In genomic region chr4:5034206-5034605, GRCh38 we compare ENCODE assay signal across 26 cellular contexts. TPM values are rescaled to one million over a fixed set of nuclear protein-coding genes. Genes with fewer than 3 reads are reported as not detected.
A peak's percentile ranks its signal among the peaks of the same experiment; 100 is the strongest.
DNase-seq lines count a peak whose midpoint lies in the region; ATAC-seq, FAIRE-seq and TF ChIP-seq lines count a peak whose summit lies in the region.
"Had no signal": no experiment of that assay in that cellular context is flagged by ENCODE, and none has a peak within 500 bp of the region (broad histone marks: within the 10 kb centered on the region; RNA-seq: fewer than 3 reads in every experiment).

No MANE protein-coding gene starts in this region.

- H3K27me3 Mint-ChIP-seq in osteocyte (ENCODE audit: unreplicated experiment) = no peaks in the 10 kb centered on the region

- H3K36me3 ChIP-seq in left ventricle myocardium inferior = no peaks in the 10 kb centered on the region
- H3K36me3 ChIP-seq in heart right ventricle = no peaks in the 10 kb centered on the region
- H3K36me3 ChIP-seq in endothelial cell of umbilical vein (ENCODE audit: control insufficient read depth in 2 of 2, extremely low read depth in 1 of 2, insufficient read depth in 2 of 2, low read length in 2 of 2) = no peaks in the 10 kb centered on the region
- H3K36me3 ChIP-seq: spleen, thyroid gland had no signal

- 66 to 71% methylated on average over 8 of the region's 8 CpGs for WGBS in heart right ventricle, 2 donors

- H3K9ac ChIP-seq in endothelial cell of umbilical vein (replicated peaks; ENCODE audit: extremely low read depth, insufficient read depth, low read length) = no peak overlapping the region

- H3K4me3 ChIP-seq in left ventricle myocardium inferior (no peak overlapping the region), heart right ventricle (no peak overlapping the region), endothelial cell of umbilical vein (replicated peaks in 1 of 3; ENCODE audit: insufficient read depth in 1 of 3, low read depth in 1 of 3, low read length in 3 of 3) (no peak overlapping the region), coronary artery (no peak overlapping the region)
- H3K4me3 ChIP-seq: GM12878, spleen, thyroid gland had no signal

- no peak overlapping the region for H3K4me3 Mint-ChIP-seq in osteocyte (ENCODE audit: unreplicated experiment)
- H3K4me3 Mint-ChIP-seq: stimulated activated memory B cell treated with anti-CD40 and anti-IgM and Interleukin-4, amounts not matched to agents 10 μg/mL and 1 μg/mL and 100 μg/mL, for 72 hours had no signal

- no peak for TF ChIP-seq CTCF in left ventricle myocardium inferior (IDR thresholded peaks at IDR 0.05; ENCODE audit: borderline replicate concordance)
- no peak for TF ChIP-seq CTCF in heart right ventricle (IDR thresholded peaks at IDR 0.05)
- TF ChIP-seq CTCF in endothelial cell of umbilical vein (IDR thresholded peaks at IDR 0.05; ENCODE audit: extremely low read depth in 1 of 2, insufficient read depth in 1 of 2, low read depth in 1 of 2, low read length in 2 of 2) = no peak
- TF ChIP-seq CTCF in osteocyte (IDR thresholded peaks at IDR 0.05) = no peak
- TF ChIP-seq CTCF in coronary artery (IDR thresholded peaks at IDR 0.05) = no peak

- DNase-seq in left ventricle myocardium inferior (no peak), heart right ventricle (no peak), endothelial cell of umbilical vein (ENCODE audit: low read depth, low spot score) (peak; percentile 20), osteocyte (ENCODE audit: extremely low spot score, unreplicated experiment) (no peak), occipital lobe (lab: John Stamatoyannopoulos, UW) (no peak), coronary artery (ENCODE audit: low spot score) (no peak)
- no peak for DNase-seq in stimulated activated CD4-positive, alpha-beta T cell treated with anti-CD3 and anti-CD28 coated beads, Interleukin-2, amount 100 ng/mL, for 24 hours
- DNase-seq: activated CD4-positive, alpha-beta T cell treated with anti-CD3 and anti-CD28 coated beads for 4 hours; activated naive CD4-positive, alpha-beta T cell treated with Interleukin-2 at 50 U/mL for 16 hours; activated T-cell treated with anti-CD3 and anti-CD28 coated beads, Interleukin-2, amount 50 U/mL, for 48 hours; DMS79 treated with DMSO at 0.1 percent for 48 hours; left cardiac atrium; naive thymus-derived CD8-positive, alpha-beta T cell; NCI-H1048; NCI-H1694 treated with DMSO at 0.1 percent for 48 hours; RPMI8226; spleen; stimulated activated CD4-positive, alpha-beta T cell treated with anti-CD3 and anti-CD28 coated beads, Interleukin-4, amount 100 ng/mL, for 1 hour; thyroid gland had no signal

- no peaks in the 10 kb centered on the region for H4K20me1 ChIP-seq in endothelial cell of umbilical vein (replicated peaks; ENCODE audit: control insufficient read depth, extremely low read depth, insufficient read depth, low read length)

- POLR2A ChIA-PET in endothelial cell of umbilical vein (lab: Charles Lee) = no interaction called here

- H3K79me2 ChIP-seq in endothelial cell of umbilical vein (ENCODE audit: control insufficient read depth, insufficient read depth, low read length) = no peaks in the 10 kb centered on the region

- ATAC-seq in heart right ventricle (no peak), GM18868 (IDR thresholded peaks at IDR 0.05; ENCODE audit: unreplicated experiment) (no peak)
- ATAC-seq: GM12878; HepG2; stimulated activated memory B cell treated with anti-CD40 and anti-IgM and Interleukin-4, amounts not matched to agents 10 μg/mL and 1 μg/mL and 100 μg/mL, for 72 hours had no signal

- H3K4me1 ChIP-seq in left ventricle myocardium inferior = peaks cover 23% of the 10 kb centered on the region
- H3K4me1 ChIP-seq in heart right ventricle = peaks cover 0 to 62% (median 18%) of the 10 kb centered on the region in 9 donors
- peaks cover 69% of the 10 kb centered on the region for H3K4me1 ChIP-seq in endothelial cell of umbilical vein (ENCODE audit: control insufficient read depth, extremely low read depth, insufficient read depth, low read length)
- H3K4me1 ChIP-seq: thyroid gland had no signal

- H3K4me1 Mint-ChIP-seq in osteocyte (ENCODE audit: unreplicated experiment) = peaks cover 54% of the 10 kb centered on the region

- no peaks in the 10 kb centered on the region for H3K9me3 Mint-ChIP-seq in osteocyte (ENCODE audit: unreplicated experiment)
- H3K9me3 Mint-ChIP-seq: naive thymus-derived CD8-positive, alpha-beta T cell had no signal

- TF ChIP-seq POLR2A in endothelial cell of umbilical vein (IDR thresholded peaks at IDR 0.05; ENCODE audit: low read depth, low read length) = no peak

- H3K9me3 ChIP-seq in left ventricle myocardium inferior (replicated peaks) (no peaks in the 10 kb centered on the region), heart right ventricle (no peaks in the 10 kb centered on the region), endothelial cell of umbilical vein (replicated peaks; ENCODE audit: control insufficient read depth, insufficient read depth, low read length) (no peaks in the 10 kb centered on the region)
- H3K9me3 ChIP-seq: spleen, thyroid gland had no signal

- no peaks in the 10 kb centered on the region for H3K36me3 Mint-ChIP-seq in osteocyte (ENCODE audit: unreplicated experiment)
- H3K36me3 Mint-ChIP-seq: naive thymus-derived CD8-positive, alpha-beta T cell; stimulated activated memory B cell treated with anti-CD40 and anti-IgM and Interleukin-4, amounts not matched to agents 10 μg/mL and 1 μg/mL and 100 μg/mL, for 72 hours had no signal

- BruUV-seq in endothelial cell of umbilical vein (replicated peaks; lab: Mats Ljungman, UMichigan) = no TSS peak

- peak overlapping the region; percentile 96 for H3K27ac Mint-ChIP-seq in osteocyte (ENCODE audit: unreplicated experiment)
- H3K27ac Mint-ChIP-seq: stimulated activated memory B cell treated with anti-CD40 and anti-IgM and Interleukin-4, amounts not matched to agents 10 μg/mL and 1 μg/mL and 100 μg/mL, for 72 hours had no signal

- peaks cover 4% of the 10 kb centered on the region for H3K27me3 ChIP-seq in left ventricle myocardium inferior (ENCODE audit: low read depth)
- H3K27me3 ChIP-seq in heart right ventricle = no peaks in the 10 kb centered on the region
- H3K27me3 ChIP-seq in endothelial cell of umbilical vein (ENCODE audit: control insufficient read depth in 2 of 2, insufficient read depth in 2 of 2, low read length in 2 of 2) = no peaks in the 10 kb centered on the region
- H3K27me3 ChIP-seq: spleen, thyroid gland had no signal

- H2AFZ ChIP-seq in endothelial cell of umbilical vein (ENCODE audit: low read depth, low read length) = no peak overlapping the region

- CTCF ChIA-PET in endothelial cell of umbilical vein (lab: Charles Lee) = interaction anchor here (1.6 to 5.9 kb wide), 3 partner anchors 9 to 18 kb away, joined by 6 to 54 read pairs (median 8); partner anchors contain the start of gene STK32B

- intact Hi-C loops in left ventricle myocardium inferior (cut with micrococcal nuclease) = no loop called here
- intact Hi-C loops in heart right ventricle (cut with DNase I) = no loop called here
- intact Hi-C loops in endothelial cell of umbilical vein (cut with micrococcal nuclease) = loop anchor here (5.0 to 10.0 kb wide), 3 partner anchors 37 to 1241 kb away; no protein-coding TSS in a partner anchor

- H3K9me1 ChIP-seq in endothelial cell of umbilical vein (replicated peaks; ENCODE audit: control insufficient read depth, extremely low read depth, insufficient read depth, low read length) = no peaks in the 10 kb centered on the region

- H3K27ac ChIP-seq in left ventricle myocardium inferior (replicated peaks) (peak overlapping the region; percentile 59), heart right ventricle (peak overlapping the region in 5 of 10 donors; percentile 6 to 82 (median 12)), endothelial cell of umbilical vein (ENCODE audit: insufficient read depth, low read depth, low read length) (peak overlapping the region; percentile 90), coronary artery (peak overlapping the region in 1 of 2 donors; percentile 68)
- H3K27ac ChIP-seq: thyroid gland had no signal

- no peak overlapping the region for H3K4me2 ChIP-seq in endothelial cell of umbilical vein (ENCODE audit: insufficient read depth, low read length)

- dilution Hi-C loops in endothelial cell of umbilical vein (cut with MboI; ENCODE audit: extremely low pct_ligation_motif_present, low sequenced_read_pairs) = no loop called here

- FAIRE-seq in endothelial cell of umbilical vein (lab: Jason Lieb, UNC) = no peak
- FAIRE-seq: bronchial epithelial cell, GM12878, HepG2 had no signal

TF ChIP-seq in endothelial cell of umbilical vein, 7 proteins besides CTCF, POLR2A, EP300 and RAD21:
- TF ChIP-seq FOS (IDR thresholded peaks at IDR 0.05; ENCODE audit: borderline replicate concordance, insufficient read depth, low read length) = no peak

RNA-seq across cellular contexts. Expression of gene CYTL1, which starts 14.9 kb away (rescaled TPM):
- total RNA-seq in left ventricle myocardium inferior = 0.47 TPM
- under 1 TPM in 5 of 10 donors, not detected in 5; 0.24 to 0.95 (median 0.55) TPM for total RNA-seq in heart right ventricle
- under 1 TPM in 1 of 2 donors, not detected in 1; 0.20 TPM for polyA plus RNA-seq in heart right ventricle
- 4.0 and 29.8 TPM in 2 replicates for total RNA-seq in endothelial cell of umbilical vein
- 36.8 and 38.0 TPM in 2 replicates for polyA plus RNA-seq in endothelial cell of umbilical vein
- 45.3 and 50.6 TPM in 2 replicates for polyA plus RNA-seq in endothelial cell of umbilical vein (2011; cell fraction: cytosol; rRNA removed)
- 18.1 and 22.6 TPM in 2 replicates for polyA plus RNA-seq in endothelial cell of umbilical vein (2011; cell fraction: nucleus; rRNA removed)
- 18.5 and 49.4 TPM in 2 replicates for polyA plus RNA-seq in endothelial cell of umbilical vein (2012)
- 8.4 and 15.2 TPM in 2 replicates for polyA minus RNA-seq in endothelial cell of umbilical vein
- not detected for polyA minus RNA-seq in endothelial cell of umbilical vein (2011; cell fraction: cytosol; rRNA and poly(A)+ RNA removed)
- 1.5 and 5.3 TPM in 2 replicates for polyA minus RNA-seq in endothelial cell of umbilical vein (2011; cell fraction: nucleus; rRNA and poly(A)+ RNA removed)
- total RNA-seq in osteocyte = 82.4 and 86.8 TPM in 2 replicates
- 0.94 TPM for total RNA-seq in occipital lobe
- total RNA-seq: A172; bronchial epithelial cell; GM12878; HepG2; naive thymus-derived CD8-positive, alpha-beta T cell; T-helper 2 cell treated with Interferon-gamma antibody and Interleukin-4, amounts not matched to agents 100 ng/mL and 5 ng/mL, for 36 hours had no signal
- polyA plus RNA-seq: GM12878; HepG2; naive thymus-derived CD8-positive, alpha-beta T cell had no signal

RNA-seq across cellular contexts. Expression of gene STK32B, which starts 17.1 kb away (rescaled TPM):
- 0.55 TPM for total RNA-seq in left ventricle myocardium inferior
- total RNA-seq in heart right ventricle = under 1 TPM; 0.25 to 0.68 (median 0.40) TPM
- polyA plus RNA-seq in heart right ventricle = under 1 TPM; 0.12 to 0.29 TPM
- 7.8 and 12.4 TPM in 2 replicates for total RNA-seq in endothelial cell of umbilical vein
- polyA plus RNA-seq in endothelial cell of umbilical vein = 5.6 and 6.1 TPM in 2 replicates
- 6.0 and 6.5 TPM in 2 replicates for polyA plus RNA-seq in endothelial cell of umbilical vein (2011; cell fraction: cytosol; rRNA removed)
- 11.3 and 14.6 TPM in 2 replicates for polyA plus RNA-seq in endothelial cell of umbilical vein (2011; cell fraction: nucleus; rRNA removed)
- 2.3 and 7.0 TPM in 2 replicates for polyA plus RNA-seq in endothelial cell of umbilical vein (2012)
- polyA minus RNA-seq in endothelial cell of umbilical vein = 7.2 and 8.3 TPM in 2 replicates
- not detected for polyA minus RNA-seq in endothelial cell of umbilical vein (2011; cell fraction: cytosol; rRNA and poly(A)+ RNA removed)
- polyA minus RNA-seq in endothelial cell of umbilical vein (2011; cell fraction: nucleus; rRNA and poly(A)+ RNA removed) = 8.3 and 8.4 TPM in 2 replicates
- 44.3 and 46.9 TPM in 2 replicates for total RNA-seq in osteocyte
- total RNA-seq in occipital lobe = 25.9 TPM
- total RNA-seq: HepG2; naive thymus-derived CD8-positive, alpha-beta T cell; T-helper 2 cell treated with Interferon-gamma antibody and Interleukin-4, amounts not matched to agents 100 ng/mL and 5 ng/mL, for 36 hours had no signal
- polyA plus RNA-seq: HepG2; naive thymus-derived CD8-positive, alpha-beta T cell had no signal
